ENCODE assay signal across 7 cellular contexts in the genomic region with DNA sequence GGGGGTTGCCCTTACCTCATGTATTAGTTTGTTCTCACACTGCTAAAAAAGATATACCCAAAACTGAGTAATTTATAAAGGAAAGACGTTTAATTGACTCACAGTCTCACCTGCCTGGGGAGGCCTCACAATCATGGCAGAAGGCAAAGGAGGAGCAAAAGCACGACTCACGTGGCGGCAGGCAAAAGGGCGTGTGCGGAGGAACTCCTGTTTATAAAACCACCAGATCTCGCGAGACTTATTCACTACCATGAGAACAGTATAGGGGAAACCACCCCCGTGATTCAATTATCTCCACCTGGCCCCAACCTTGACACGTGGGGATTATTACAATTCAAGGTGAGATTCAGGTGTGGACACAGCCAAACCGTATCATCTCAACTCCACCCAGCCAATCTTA. TPM values are rescaled to one million over a fixed set of nuclear protein-coding genes. Genes with fewer than 3 reads are reported as not detected.
DNase-seq lines count a peak whose midpoint lies in the region; ATAC-seq, FAIRE-seq and TF ChIP-seq lines count a peak whose summit lies in the region.
"Not testable (repeated sequence)": the region's sequence is repeated elsewhere in the genome, so short reads cannot be mapped to it uniquely, and the experiment has no call there.

No MANE protein-coding gene starts in this region.

- H3K4me3 ChIP-seq in astrocyte (ENCODE audit: insufficient read depth, low read depth, low read length); K562: not testable (repeated sequence)

- H3K4me1 ChIP-seq in astrocyte (ENCODE audit: insufficient read depth, low read length); K562 (replicated peaks in 1 of 2; ENCODE audit: control insufficient read depth in 2 of 2, insufficient read depth in 2 of 2, low read length in 2 of 2): not testable (repeated sequence)

- H3K4me1 Mint-ChIP-seq in activated CD4-positive, alpha-beta T cell treated with anti-CD3 and anti-CD28 coated beads for 36 hours; activated CD8-positive, alpha-beta T cell treated with anti-CD3 and anti-CD28 coated beads for 36 hours (ENCODE audit: low read depth); activated naive CD4-positive, alpha-beta T cell treated with anti-CD3 and anti-CD28 coated beads for 36 hours (ENCODE audit: low read depth); activated naive CD8-positive, alpha-beta T cell treated with anti-CD3 and anti-CD28 coated beads, Interleukin-2, amount 50 U/mL, for 24 hours; astrocyte (ENCODE audit: low read depth, unreplicated experiment): not testable (repeated sequence)

- TF ChIP-seq RAD21 in K562 (CRISPR knock-in tag; conservative IDR thresholded peaks at IDR 0.05 in 1 of 2, IDR thresholded peaks at IDR 0.05 in 1 of 2): not testable (repeated sequence)

- H3K27ac Mint-ChIP-seq in activated CD4-positive, alpha-beta T cell treated with anti-CD3 and anti-CD28 coated beads for 36 hours; activated CD8-positive, alpha-beta T cell treated with anti-CD3 and anti-CD28 coated beads for 36 hours; activated naive CD4-positive, alpha-beta T cell treated with anti-CD3 and anti-CD28 coated beads for 36 hours; activated naive CD8-positive, alpha-beta T cell treated with anti-CD3 and anti-CD28 coated beads, Interleukin-2, amount 50 U/mL, for 24 hours: not testable (repeated sequence)
- peak overlapping the region; percentile 4 for H3K27ac Mint-ChIP-seq in astrocyte (ENCODE audit: unreplicated experiment)

- BruUV-seq in K562 (replicated peaks; lab: Mats Ljungman, UMichigan): not testable (repeated sequence)

- H3K27me3 ChIP-seq in astrocyte (ENCODE audit: insufficient read depth, low read length); K562 (ENCODE audit: control insufficient read depth in 2 of 2, insufficient read depth in 2 of 2, low read length in 2 of 2): not testable (repeated sequence)

- not testable (repeated sequence) for TF ChIP-seq CTCF in activated CD8-positive, alpha-beta T cell treated with anti-CD3 and anti-CD28 coated beads for 36 hours (IDR thresholded peaks at IDR 0.05); astrocyte (IDR thresholded peaks at IDR 0.05; ENCODE audit: insufficient read depth, low read depth, low read length); K562 (IDR thresholded peaks at IDR 0.05 in 2 of 3, conservative IDR thresholded peaks at IDR 0.05 in 1 of 3; ENCODE audit: insufficient read depth in 2 of 3, low read depth in 1 of 3, low read length in 3 of 3)

- not testable (repeated sequence) for H3K36me3 Mint-ChIP-seq in activated CD4-positive, alpha-beta T cell treated with anti-CD3 and anti-CD28 coated beads for 36 hours (ENCODE audit: low read depth); activated CD8-positive, alpha-beta T cell treated with anti-CD3 and anti-CD28 coated beads for 36 hours (ENCODE audit: low read depth); activated naive CD4-positive, alpha-beta T cell treated with anti-CD3 and anti-CD28 coated beads for 36 hours (ENCODE audit: low read depth); activated naive CD8-positive, alpha-beta T cell treated with anti-CD3 and anti-CD28 coated beads, Interleukin-2, amount 50 U/mL, for 24 hours (ENCODE audit: low read depth); astrocyte (ENCODE audit: low read depth, unreplicated experiment)

- H4K20me1 ChIP-seq in astrocyte (ENCODE audit: insufficient read depth, low read length); K562 (replicated peaks; ENCODE audit: control insufficient read depth, insufficient read depth, low read length): not testable (repeated sequence)

- H3K9me1 ChIP-seq in K562 (ENCODE audit: control insufficient read depth, insufficient read depth, low read length): not testable (repeated sequence)

- not testable (repeated sequence) for H3K79me2 ChIP-seq in astrocyte (ENCODE audit: insufficient read depth, low read length); K562 (ENCODE audit: control insufficient read depth, insufficient read depth, low read length)

- H3K27ac ChIP-seq in astrocyte (ENCODE audit: low read depth, low read length); K562 (ENCODE audit: extremely low read depth, low read depth, low read length): not testable (repeated sequence)

- FAIRE-seq in astrocyte (lab: Jason Lieb, UNC); K562 (lab: Jason Lieb, UNC): not testable (repeated sequence)

- peak; percentile 7 for DNase-seq in activated CD4-positive, alpha-beta T cell treated with anti-CD3 and anti-CD28 coated beads for 36 hours
- peak; percentile 2 for DNase-seq in activated CD8-positive, alpha-beta T cell treated with anti-CD3 and anti-CD28 coated beads for 36 hours
- peak; percentile 8 for DNase-seq in activated naive CD4-positive, alpha-beta T cell treated with anti-CD3 and anti-CD28 coated beads for 36 hours
- peak; percentile 2 for DNase-seq in activated naive CD8-positive, alpha-beta T cell treated with anti-CD3 and anti-CD28 coated beads, Interleukin-2, amount 50 U/mL, for 24 hours
- not testable (repeated sequence) for DNase-seq in astrocyte (ENCODE audit: low read depth)
- DNase-seq in K562 (ENCODE audit: extremely low read depth in 1 of 4, low spot score in 3 of 4): peak in 1 of 4 experiments; percentile 20
- DNase-seq in stimulated activated CD4-positive, alpha-beta T cell treated with anti-CD3 and anti-CD28 coated beads, Interleukin-1b, Interleukin-23, amount 100 ng/mL, for 48 hours: peak; percentile 5

- H3K9ac ChIP-seq in astrocyte (ENCODE audit: low read length); K562 (ENCODE audit: insufficient read depth in 1 of 2, low read depth in 2 of 2, low read length in 2 of 2): not testable (repeated sequence)

- intact Hi-C loops in activated CD4-positive, alpha-beta T cell treated with anti-CD3 and anti-CD28 coated beads for 36 hours (cut with DNase I, micrococcal nuclease); activated CD8-positive, alpha-beta T cell treated with anti-CD3 and anti-CD28 coated beads for 36 hours (cut with micrococcal nuclease); activated naive CD4-positive, alpha-beta T cell treated with anti-CD3 and anti-CD28 coated beads for 36 hours (cut with micrococcal nuclease); K562 (cut with micrococcal nuclease): not testable (repeated sequence)

- ATAC-seq in activated CD4-positive, alpha-beta T cell treated with anti-CD3 and anti-CD28 coated beads for 36 hours: peak; percentile 44
- ATAC-seq in activated CD8-positive, alpha-beta T cell treated with anti-CD3 and anti-CD28 coated beads for 36 hours; activated naive CD8-positive, alpha-beta T cell treated with anti-CD3 and anti-CD28 coated beads, Interleukin-2, amount 50 U/mL, for 24 hours: not testable (repeated sequence)
- ATAC-seq in K562: peak; percentile 65; the same call in 2 of the 3 replicates

- not testable (repeated sequence) for H3K9me3 Mint-ChIP-seq in activated CD4-positive, alpha-beta T cell treated with anti-CD3 and anti-CD28 coated beads for 36 hours (ENCODE audit: low read depth); activated CD8-positive, alpha-beta T cell treated with anti-CD3 and anti-CD28 coated beads for 36 hours; activated naive CD4-positive, alpha-beta T cell treated with anti-CD3 and anti-CD28 coated beads for 36 hours; activated naive CD8-positive, alpha-beta T cell treated with anti-CD3 and anti-CD28 coated beads, Interleukin-2, amount 50 U/mL, for 24 hours; astrocyte (ENCODE audit: unreplicated experiment)

- H3K27me3 Mint-ChIP-seq in activated CD4-positive, alpha-beta T cell treated with anti-CD3 and anti-CD28 coated beads for 36 hours; activated CD8-positive, alpha-beta T cell treated with anti-CD3 and anti-CD28 coated beads for 36 hours; activated naive CD4-positive, alpha-beta T cell treated with anti-CD3 and anti-CD28 coated beads for 36 hours (ENCODE audit: low read depth); activated naive CD8-positive, alpha-beta T cell treated with anti-CD3 and anti-CD28 coated beads, Interleukin-2, amount 50 U/mL, for 24 hours; astrocyte (ENCODE audit: low read depth, unreplicated experiment): not testable (repeated sequence)

- TF ChIP-seq POLR2A in K562 (conservative IDR thresholded peaks at IDR 0.05): not testable (repeated sequence)

- CTCF ChIA-PET in activated CD4-positive, alpha-beta T cell treated with anti-CD3 and anti-CD28 coated beads for 36 hours (lab: Charles Lee); activated CD8-positive, alpha-beta T cell treated with anti-CD3 and anti-CD28 coated beads for 36 hours (lab: Charles Lee); activated naive CD4-positive, alpha-beta T cell treated with anti-CD3 and anti-CD28 coated beads for 36 hours (lab: Charles Lee); K562 (lab: Yijun Ruan, JAX; ENCODE audit: low intra/inter-chr PET ratio): not testable (repeated sequence)

- H3K4me3 Mint-ChIP-seq in activated CD4-positive, alpha-beta T cell treated with anti-CD3 and anti-CD28 coated beads for 36 hours; activated CD8-positive, alpha-beta T cell treated with anti-CD3 and anti-CD28 coated beads for 36 hours; activated naive CD4-positive, alpha-beta T cell treated with anti-CD3 and anti-CD28 coated beads for 36 hours; activated naive CD8-positive, alpha-beta T cell treated with anti-CD3 and anti-CD28 coated beads, Interleukin-2, amount 50 U/mL, for 24 hours; astrocyte (ENCODE audit: unreplicated experiment): not testable (repeated sequence)

- WGBS in K562 (ENCODE audit: insufficient coverage, low coverage, missing lambda C conversion rate): 6% methylated on average over 10 of the region's 11 CpGs

- POLR2A ChIA-PET in activated CD4-positive, alpha-beta T cell treated with anti-CD3 and anti-CD28 coated beads for 36 hours (lab: Charles Lee); activated CD8-positive, alpha-beta T cell treated with anti-CD3 and anti-CD28 coated beads for 36 hours (lab: Charles Lee); K562 (lab: Yijun Ruan, JAX): not testable (repeated sequence)

- in situ Hi-C loops in K562 (cut with MboI): loop anchor here (5.0 kb wide), 1 partner anchor 194 kb away; no protein-coding TSS in a partner anchor

- H3K9me3 ChIP-seq in astrocyte (ENCODE audit: insufficient read depth, low read depth, low read length); K562 (replicated peaks; ENCODE audit: control insufficient read depth, insufficient read depth, low read depth, low read length): not testable (repeated sequence)

- H2AFZ ChIP-seq in astrocyte (ENCODE audit: low read depth, low read length): not testable (repeated sequence)
- 0 out of 2 replicates have a peak overlapping the region, but pooled peaks have one; percentile 51 for H2AFZ ChIP-seq in K562 (ENCODE audit: low read depth, low read length)

- TF ChIP-seq EP300 in K562 (IDR thresholded peaks at IDR 0.05; ENCODE audit: low read length): not testable (repeated sequence)

- not testable (repeated sequence) for H3K4me2 ChIP-seq in astrocyte (ENCODE audit: low read length); K562 (ENCODE audit: insufficient read depth, low read length)

- H3K36me3 ChIP-seq in astrocyte (ENCODE audit: insufficient read depth, low read length); K562 (ENCODE audit: control insufficient read depth, insufficient read depth, low read length): not testable (repeated sequence)

RNA-seq across cellular contexts. Expression of a gene that starts 33.2 kb away (rescaled TPM):
- total RNA-seq in activated CD4-positive, alpha-beta T cell treated with anti-CD3 and anti-CD28 coated beads for 36 hours: 10 to 100 TPM; 14.8 to 15.6 TPM
- 10 to 100 TPM; 18.7 to 19.0 TPM for total RNA-seq in activated CD8-positive, alpha-beta T cell treated with anti-CD3 and anti-CD28 coated beads for 36 hours
- total RNA-seq in activated naive CD4-positive, alpha-beta T cell treated with anti-CD3 and anti-CD28 coated beads for 36 hours: 10 to 100 TPM in 1 of 2 experiments, 1 to 10 TPM in 1; 9.8 to 12.7 TPM
- total RNA-seq in astrocyte: 12.5 and 15.5 TPM in 2 replicates
- 9.1 and 28.4 TPM in 2 replicates for total RNA-seq in K562 (2011; cell fraction: chromatin; rRNA removed; ENCODE audit: low replicate concordance)
- total RNA-seq in K562 (2011; cell fraction: nucleolus; rRNA removed): 11.3 and 11.7 TPM in 2 replicates
- 14.3 and 26.6 TPM in 2 replicates for total RNA-seq in K562 (2011; cell fraction: nucleoplasm; rRNA removed)
- total RNA-seq in K562 (2014; rRNA removed): 18.7 and 18.9 TPM in 2 replicates
- total RNA-seq in K562 (2014; rRNA removed; fragmentation: Illumina TruSeq; extraction: Trizol): 24.2 and 25.9 TPM in 2 replicates
- total RNA-seq in K562 (2015; rRNA removed; fragmentation: Illumina TruSeq; extraction: Trizol): 24.5 and 26.2 TPM in 2 replicates
- 21.7 and 22.1 TPM in 2 replicates for total RNA-seq in K562 (2021)
- polyA plus RNA-seq in K562 (2011; rRNA removed): 16.5 and 20.4 TPM in 2 replicates
- polyA plus RNA-seq in K562 (2011; cell fraction: cytosol; rRNA removed): 7.7 and 9.4 TPM in 2 replicates
- polyA plus RNA-seq in K562 (2011; cell fraction: nucleus; rRNA removed): 15.2 and 17.0 TPM in 2 replicates
- polyA plus RNA-seq in K562 (2012): 17.9 and 19.1 TPM in 2 replicates
- polyA plus RNA-seq in K562 (2014; fragmentation: Illumina TruSeq; extraction: Trizol): 17.6 and 20.9 TPM in 2 replicates
- polyA plus RNA-seq in K562 (2014; fragmentation: Nextera tagmentation; extraction: Ambion mirVana): 1 to 10 TPM; 6.7 to 9.8 TPM
- 25.1 and 26.5 TPM in 2 replicates for polyA plus RNA-seq in K562 (2014; rRNA removed)
- 12.3 and 12.6 TPM in 2 replicates for polyA minus RNA-seq in K562 (2011; rRNA and poly(A)+ RNA removed)
- 5.3 and 6.4 TPM in 2 replicates for polyA minus RNA-seq in K562 (2011; cell fraction: cytosol; rRNA and poly(A)+ RNA removed)
- polyA minus RNA-seq in K562 (2011; cell fraction: nucleus; rRNA and poly(A)+ RNA removed): 20.5 and 23.9 TPM in 2 replicates
